In genomic region chr14:80518173-80518572, GRCh38 we compare ENCODE assay signal across 32 cellular contexts.
DNase-seq lines count a peak whose midpoint lies in the region; ATAC-seq, FAIRE-seq and TF ChIP-seq lines count a peak whose summit lies in the region.
"Had no signal": no experiment of that assay in that cellular context is flagged by ENCODE, and none has a peak within 500 bp of the region (broad histone marks: within the 10 kb centered on the region; RNA-seq: fewer than 3 reads in every experiment).

No MANE protein-coding gene starts in this region.

- no TSS peak for BruUV-seq in PC-3 (replicated peaks; lab: Mats Ljungman, UMichigan)

- no peaks in the 10 kb centered on the region for H3K9me3 ChIP-seq in PC-3 (ENCODE audit: low read length)
- H3K9me3 ChIP-seq: BE2C, Caco-2 had no signal

- CTCF ChIA-PET in PC-3 (lab: Charles Lee) = no interaction called here

- intact Hi-C loops in PC-3 (cut with micrococcal nuclease) = no loop called here
- intact Hi-C loops in sciatic nerve (cut with DNase I) = no loop called here

- no peaks in the 10 kb centered on the region for H3F3A ChIP-seq in PC-3 (ENCODE audit: low read length, unreplicated experiment)

- peak overlapping the region; percentile 41 for H3K4me2 ChIP-seq in PC-3 (ENCODE audit: low read length)
- H3K4me2 ChIP-seq: A549; BLaER1; BLaER1 treated with 17β-estradiol and CSF1 and Interleukin-3, amounts not matched to agents 10 nM and 100 nM had no signal

- H3K27me3 ChIP-seq in PC-3 (ENCODE audit: low read length) = no peaks in the 10 kb centered on the region
- H3K27me3 ChIP-seq in bronchial epithelial cell (ENCODE audit: control insufficient read depth, insufficient read depth, low read length) = no peaks in the 10 kb centered on the region
- H3K27me3 ChIP-seq: BE2C; BLaER1; BLaER1 treated with 17β-estradiol and CSF1 and Interleukin-3, amounts not matched to agents 10 nM and 100 nM had no signal

- no peak overlapping the region for H3K4me3 ChIP-seq in PC-3 (ENCODE audit: low read length)
- no peak overlapping the region for H3K4me3 ChIP-seq in bronchial epithelial cell (ENCODE audit: low read depth, low read length)
- no peak overlapping the region for H3K4me3 ChIP-seq in epithelial cell of esophagus (ENCODE audit: low read length)
- H3K4me3 ChIP-seq: A549; BLaER1; BLaER1 treated with 17β-estradiol and CSF1 and Interleukin-3, amounts not matched to agents 10 nM and 100 nM had no signal

- DNase-seq in PC-3 (peak; percentile 54), bronchial epithelial cell (ENCODE audit: low read depth) (peak; percentile 15), epithelial cell of esophagus (ENCODE audit: low read depth) (peak; percentile 40), sciatic nerve (ENCODE audit: low spot score) (no peak), substantia nigra (lab: John Stamatoyannopoulos, UW) (no peak)
- DNase-seq: 8988T; ACHN; AML-193; BE2C; C1 segment of cervical spinal cord; Caco-2; Calu3; CD4-positive, alpha-beta memory T cell; CD4-positive, alpha-beta T cell; CD4-positive, CD25-positive, alpha-beta regulatory T cell; CD8-positive, alpha-beta memory T cell; CD8-positive, alpha-beta T cell; COR-L47; DMS 273 treated with DMSO at 0.1 percent for 48 hours; DMS153; DMS53; DMS79; DMS79 treated with DMSO at 0.1 percent for 48 hours; DND-41; EL had no signal

- H3K36me3 ChIP-seq in PC-3 (ENCODE audit: low read depth, low read length) (peaks cover 4% of the 10 kb centered on the region; the same call in 1 of the 2 replicates), bronchial epithelial cell (ENCODE audit: control insufficient read depth, insufficient read depth, low read length) (no peaks in the 10 kb centered on the region)
- H3K36me3 ChIP-seq: BE2C had no signal

- no peak overlapping the region for H3K9ac ChIP-seq in PC-3 (ENCODE audit: low read length)
- H3K9ac ChIP-seq: BLaER1; BLaER1 treated with 17β-estradiol and CSF1 and Interleukin-3, amounts not matched to agents 10 nM and 100 nM had no signal

- H3K27ac ChIP-seq in PC-3 (ENCODE audit: low read length) (peak overlapping the region; percentile 34), substantia nigra (ENCODE audit: low read depth, low read length, poor library complexity, severe bottlenecking) (no peak overlapping the region)
- H3K27ac ChIP-seq: 22Rv1; A549; BLaER1; BLaER1 treated with 17β-estradiol and CSF1 and Interleukin-3, amounts not matched to agents 10 nM and 100 nM; C4-2B had no signal

- H2AFZ ChIP-seq in PC-3 (ENCODE audit: low read length) = no peak overlapping the region

- H3K4me1 ChIP-seq in PC-3 (ENCODE audit: insufficient read depth, low read length) = peaks cover 19% of the 10 kb centered on the region
- H3K4me1 ChIP-seq: BE2C; BLaER1; BLaER1 treated with 17β-estradiol and CSF1 and Interleukin-3, amounts not matched to agents 10 nM and 100 nM; Caco-2 had no signal

- no peak for FAIRE-seq in bronchial epithelial cell (lab: Jason Lieb, UNC)
- FAIRE-seq: A549, D721Med had no signal

- H4K20me1 ChIP-seq in PC-3 (ENCODE audit: low read length) = no peaks in the 10 kb centered on the region
- H4K20me1 ChIP-seq: BLaER1; BLaER1 treated with 17β-estradiol and CSF1 and Interleukin-3, amounts not matched to agents 10 nM and 100 nM had no signal

- no peak for TF ChIP-seq CTCF in PC-3 (conservative IDR thresholded peaks at IDR 0.05; ENCODE audit: low read depth, low read length)
- TF ChIP-seq CTCF in bronchial epithelial cell (IDR thresholded peaks at IDR 0.05; ENCODE audit: insufficient read depth, low read length, severe bottlenecking) = no peak
- TF ChIP-seq CTCF in epithelial cell of esophagus (IDR thresholded peaks at IDR 0.05; ENCODE audit: insufficient read depth, low read depth, low read length, missing control alignments) = no peak

- POLR2A ChIA-PET in PC-3 (lab: Charles Lee; ENCODE audit: unreplicated experiment) = no interaction called here

- no peaks in the 10 kb centered on the region for H3K79me2 ChIP-seq in PC-3 (ENCODE audit: low read length)

- no peaks in the 10 kb centered on the region for H3K9me2 ChIP-seq in PC-3 (replicated peaks; ENCODE audit: low read length)

- peak; percentile 79 for ATAC-seq in PC-3
- no peak for ATAC-seq in sciatic nerve
- no peak for ATAC-seq in GM21717 (IDR thresholded peaks at IDR 0.05; ENCODE audit: unreplicated experiment)
- ATAC-seq: A549; CD8-positive, alpha-beta T cell had no signal

Comparison
In these comparisons a context has a peak if more than half of its experiments do, and no peak if none do; other contexts are left out.
1. DNase-seq: peak in PC-3 (single experiment), bronchial epithelial cell (single experiment) and epithelial cell of esophagus (single experiment); none in sciatic nerve (single experiment) and substantia nigra (0 of 49).